1 cellular context compared by ENCODE assay signal in the genomic region with DNA sequence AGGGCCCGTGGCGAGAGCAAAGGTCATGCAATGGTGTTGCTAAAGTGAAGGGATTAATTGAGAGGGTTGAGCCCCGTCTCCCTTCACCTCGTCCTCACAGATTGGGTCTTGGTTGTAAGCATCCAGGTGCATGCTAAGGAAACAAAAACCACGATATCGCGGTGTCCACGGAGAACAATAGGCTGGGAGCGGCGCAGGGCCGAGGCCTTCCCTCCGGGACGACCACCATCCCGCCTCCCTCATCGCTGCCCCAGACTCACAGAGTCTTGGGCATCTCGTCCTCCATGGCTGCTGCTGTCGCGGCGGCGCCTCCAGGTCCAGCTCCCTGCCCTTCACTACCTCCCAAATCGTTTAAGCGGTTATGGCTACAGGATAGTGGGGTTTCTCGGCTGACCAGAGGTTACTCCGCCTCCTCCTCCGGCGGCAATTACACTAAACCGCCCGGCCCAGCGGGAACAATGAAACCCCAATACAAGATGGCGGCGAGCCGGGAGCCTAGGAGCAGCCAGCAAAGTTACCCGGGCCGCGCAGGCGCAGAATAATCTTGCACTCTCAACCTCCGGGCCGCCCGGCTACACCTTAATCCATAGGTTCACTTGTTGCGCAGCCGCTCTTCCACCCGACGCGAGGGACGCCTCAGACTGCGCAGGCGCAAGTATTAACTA.
TF ChIP-seq lines count a peak whose summit lies in the region.

A gene with protein sequence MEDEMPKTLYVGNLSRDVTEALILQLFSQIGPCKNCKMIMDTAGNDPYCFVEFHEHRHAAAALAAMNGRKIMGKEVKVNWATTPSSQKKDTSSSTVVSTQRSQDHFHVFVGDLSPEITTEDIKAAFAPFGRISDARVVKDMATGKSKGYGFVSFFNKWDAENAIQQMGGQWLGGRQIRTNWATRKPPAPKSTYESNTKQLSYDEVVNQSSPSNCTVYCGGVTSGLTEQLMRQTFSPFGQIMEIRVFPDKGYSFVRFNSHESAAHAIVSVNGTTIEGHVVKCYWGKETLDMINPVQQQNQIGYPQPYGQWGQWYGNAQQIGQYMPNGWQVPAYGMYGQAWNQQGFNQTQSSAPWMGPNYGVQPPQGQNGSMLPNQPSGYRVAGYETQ (minus strand): TSS at position 484 of the 665 bp plus-strand sequence. CDS start 198 bp downstream, at position 286.

TF ChIP-seq in HCT116, 20 proteins besides CTCF, POLR2A, EP300 and RAD21 (continued from another document):
- no peak for TF ChIP-seq REST (IDR thresholded peaks at IDR 0.05; ENCODE audit: low read depth)
- no peak for TF ChIP-seq ZNF274 (IDR thresholded peaks at IDR 0.05; ENCODE audit: low read depth, low read length)
- peak; percentile 94 for TF ChIP-seq POLR2AphosphoS5 (IDR thresholded peaks at IDR 0.05; ENCODE audit: low read depth, low read length)
- no peak for TF ChIP-seq FOSL1 (IDR thresholded peaks at IDR 0.05; ENCODE audit: low read depth)
- TF ChIP-seq CEBPB (IDR thresholded peaks at IDR 0.05; ENCODE audit: low read depth) = no peak
- no peak for TF ChIP-seq MAX (IDR thresholded peaks at IDR 0.05)
- TF ChIP-seq CBX3 (IDR thresholded peaks at IDR 0.05; ENCODE audit: low read depth) = no peak
- TF ChIP-seq SP1 (IDR thresholded peaks at IDR 0.05; ENCODE audit: low read depth) = no peak
- TF ChIP-seq SIN3A (IDR thresholded peaks at IDR 0.05; ENCODE audit: low read depth) = peak; percentile 72; the same call in 1 of the 2 replicates
- TF ChIP-seq EGR1 (IDR thresholded peaks at IDR 0.05; ENCODE audit: low read depth) = no peak
- no peak for TF ChIP-seq TCF7L2 (IDR thresholded peaks at IDR 0.05; ENCODE audit: borderline replicate concordance, extremely low read depth, insufficient read depth, insufficient read length)
TF ChIP-seq in HCT116: peak in this region for 4.
